20 cellular contexts compared by ENCODE assay signal in genomic region chr5:146862641-146863040, GRCh38. TPM values are rescaled to one million over a fixed set of nuclear protein-coding genes. Genes with fewer than 3 reads are reported as not detected.
DNase-seq lines count a peak whose midpoint lies in the region; ATAC-seq and TF ChIP-seq lines count a peak whose summit lies in the region.
"Had no signal": no experiment of that assay in that cellular context is flagged by ENCODE, and none has a peak within 500 bp of the region (broad histone marks: within the 10 kb centered on the region; RNA-seq: fewer than 3 reads in every experiment).

No MANE protein-coding gene starts in this region.

- TF ChIP-seq CTCF in PC-3 (conservative IDR thresholded peaks at IDR 0.05; ENCODE audit: low read depth, low read length), result no peak
- TF ChIP-seq CTCF in right lobe of liver (IDR thresholded peaks at IDR 0.05), result no peak

- H3K27me3 Mint-ChIP-seq in central memory CD8-positive, alpha-beta T cell, result no peaks in the 10 kb centered on the region
- H3K27me3 Mint-ChIP-seq in activated CD4-positive, alpha-beta T cell treated with anti-CD3 and anti-CD28 coated beads, Interleukin-2, amount 10 ng/mL, durations not matched to agents 7 days and 5 days, result no peaks in the 10 kb centered on the region
- H3K27me3 Mint-ChIP-seq in activated T-cell treated with anti-CD3 and anti-CD28 coated beads, Interleukin-2, amount 50 U/mL, for 4 hours (ENCODE audit: low read depth), result no peaks in the 10 kb centered on the region
- H3K27me3 Mint-ChIP-seq: CD4-positive, CD25-positive, alpha-beta regulatory T cell; CD8-positive, alpha-beta memory T cell; IgD-negative memory B cell had no signal

- peaks cover 30% of the 10 kb centered on the region for H3K4me1 Mint-ChIP-seq in central memory CD8-positive, alpha-beta T cell
- H3K4me1 Mint-ChIP-seq in activated CD4-positive, alpha-beta T cell treated with anti-CD3 and anti-CD28 coated beads, Interleukin-2, amount 10 ng/mL, durations not matched to agents 7 days and 5 days, result no peaks in the 10 kb centered on the region
- H3K4me1 Mint-ChIP-seq in activated T-cell treated with anti-CD3 and anti-CD28 coated beads, Interleukin-2, amount 50 U/mL, for 4 hours (ENCODE audit: low read depth), result peaks cover 5% of the 10 kb centered on the region
- H3K4me1 Mint-ChIP-seq: IgD-negative memory B cell had no signal

- intact Hi-C loops in PC-3 (cut with micrococcal nuclease), result no loop called here
- intact Hi-C loops in right lobe of liver (cut with DNase I), result no loop called here

- no TSS peak for BruUV-seq in PC-3 (replicated peaks; lab: Mats Ljungman, UMichigan)

- H3F3A ChIP-seq in PC-3 (ENCODE audit: low read length, unreplicated experiment), result no peaks in the 10 kb centered on the region

- DNase-seq in PC-3 (peak; percentile 17), renal cortical epithelial cell (ENCODE audit: low read depth) (peak; percentile 9), right lobe of liver (no peak)
- DNase-seq in central memory CD8-positive, alpha-beta T cell (ENCODE audit: low spot score in 2 of 2), result no peak
- no peak for DNase-seq in activated CD4-positive, alpha-beta T cell treated with anti-CD3 and anti-CD28 coated beads, Interleukin-2, amount 10 ng/mL, durations not matched to agents 7 days and 5 days
- no peak for DNase-seq in activated T-cell treated with anti-CD3 and anti-CD28 coated beads, Interleukin-2, amount 50 U/mL, for 4 hours
- DNase-seq: ACHN; BE2C; C1 segment of cervical spinal cord; CD4-positive, CD25-positive, alpha-beta regulatory T cell; CD8-positive, alpha-beta memory T cell; COR-L47; DMS 273 treated with DMSO at 0.1 percent for 48 hours; DMS79; GF-D8; GOT3 had no signal

- peak overlapping the region; percentile 44 for H3K27ac Mint-ChIP-seq in central memory CD8-positive, alpha-beta T cell (ENCODE audit: low read depth)
- H3K27ac Mint-ChIP-seq in activated CD4-positive, alpha-beta T cell treated with anti-CD3 and anti-CD28 coated beads, Interleukin-2, amount 10 ng/mL, durations not matched to agents 7 days and 5 days, result no peak overlapping the region
- H3K27ac Mint-ChIP-seq: IgD-negative memory B cell had no signal

- H3K9me3 ChIP-seq in PC-3 (ENCODE audit: low read length) (no peaks in the 10 kb centered on the region), right lobe of liver (no peaks in the 10 kb centered on the region)
- H3K9me3 ChIP-seq: BE2C, HAP-1 had no signal

- no peaks in the 10 kb centered on the region for H3K9me2 ChIP-seq in PC-3 (replicated peaks; ENCODE audit: low read length)

- H3K27ac ChIP-seq in PC-3 (ENCODE audit: low read length) (no peak overlapping the region), right lobe of liver (no peak overlapping the region)

- no peaks in the 10 kb centered on the region for H3K79me2 ChIP-seq in PC-3 (ENCODE audit: low read length)

- POLR2A ChIA-PET in PC-3 (lab: Charles Lee; ENCODE audit: unreplicated experiment), result no interaction called here
- POLR2A ChIA-PET in activated CD4-positive, alpha-beta T cell treated with anti-CD3 and anti-CD28 coated beads, Interleukin-2, amount 10 ng/mL, durations not matched to agents 7 days and 5 days (lab: Charles Lee), result no interaction called here

- ATAC-seq in PC-3 (no peak), right lobe of liver (no peak)
- no peak for ATAC-seq in central memory CD8-positive, alpha-beta T cell (replicated peaks; ENCODE audit: extremely low read depth, poor library complexity, severe bottlenecking)
- ATAC-seq in activated T-cell treated with anti-CD3 and anti-CD28 coated beads, Interleukin-2, amount 50 U/mL, for 4 hours, result no peak
- ATAC-seq: GM12878, HepG2 had no signal

- H3K4me3 ChIP-seq in PC-3 (ENCODE audit: low read length) (no peak overlapping the region), right lobe of liver (no peak overlapping the region)
- H3K4me3 ChIP-seq: GM12878, HAP-1 had no signal

- H3K36me3 ChIP-seq in PC-3 (ENCODE audit: low read depth, low read length) (no peaks in the 10 kb centered on the region), right lobe of liver (no peaks in the 10 kb centered on the region)
- H3K36me3 ChIP-seq: BE2C, HAP-1 had no signal

- no peak for TF ChIP-seq POLR2A in right lobe of liver (IDR thresholded peaks at IDR 0.05)

- CTCF ChIA-PET in PC-3 (lab: Charles Lee), result no interaction called here
- CTCF ChIA-PET in activated CD4-positive, alpha-beta T cell treated with anti-CD3 and anti-CD28 coated beads, Interleukin-2, amount 10 ng/mL, durations not matched to agents 7 days and 5 days (lab: Charles Lee), result interaction anchor here (0.6 kb wide), 2 partner anchors 52 to 258 kb away, joined by 3 read pairs; no protein-coding TSS in a partner anchor

- no peak overlapping the region for H2AFZ ChIP-seq in PC-3 (ENCODE audit: low read length)

- H3K4me2 ChIP-seq in PC-3 (ENCODE audit: low read length), result no peak overlapping the region

- H3K9ac ChIP-seq in PC-3 (ENCODE audit: low read length), result no peak overlapping the region

- no peak overlapping the region for H3K4me3 Mint-ChIP-seq in central memory CD8-positive, alpha-beta T cell
- no peak overlapping the region for H3K4me3 Mint-ChIP-seq in activated CD4-positive, alpha-beta T cell treated with anti-CD3 and anti-CD28 coated beads, Interleukin-2, amount 10 ng/mL, durations not matched to agents 7 days and 5 days
- no peak overlapping the region for H3K4me3 Mint-ChIP-seq in activated T-cell treated with anti-CD3 and anti-CD28 coated beads, Interleukin-2, amount 50 U/mL, for 4 hours
- H3K4me3 Mint-ChIP-seq: CD4-positive, CD25-positive, alpha-beta regulatory T cell; CD8-positive, alpha-beta memory T cell; IgD-negative memory B cell had no signal

- H3K9me3 Mint-ChIP-seq in central memory CD8-positive, alpha-beta T cell, result no peaks in the 10 kb centered on the region
- H3K9me3 Mint-ChIP-seq in activated CD4-positive, alpha-beta T cell treated with anti-CD3 and anti-CD28 coated beads, Interleukin-2, amount 10 ng/mL, durations not matched to agents 7 days and 5 days, result no peaks in the 10 kb centered on the region
- no peaks in the 10 kb centered on the region for H3K9me3 Mint-ChIP-seq in activated T-cell treated with anti-CD3 and anti-CD28 coated beads, Interleukin-2, amount 50 U/mL, for 4 hours
- H3K9me3 Mint-ChIP-seq: CD8-positive, alpha-beta memory T cell had no signal

- no peaks in the 10 kb centered on the region for H4K20me1 ChIP-seq in PC-3 (ENCODE audit: low read length)

- peaks cover 17% of the 10 kb centered on the region for H3K36me3 Mint-ChIP-seq in central memory CD8-positive, alpha-beta T cell (ENCODE audit: insufficient read depth)
- no peaks in the 10 kb centered on the region for H3K36me3 Mint-ChIP-seq in activated CD4-positive, alpha-beta T cell treated with anti-CD3 and anti-CD28 coated beads, Interleukin-2, amount 10 ng/mL, durations not matched to agents 7 days and 5 days (ENCODE audit: low read depth)
- H3K36me3 Mint-ChIP-seq in activated T-cell treated with anti-CD3 and anti-CD28 coated beads, Interleukin-2, amount 50 U/mL, for 4 hours (ENCODE audit: insufficient read depth), result peaks cover 3% of the 10 kb centered on the region
- H3K36me3 Mint-ChIP-seq: CD4-positive, CD25-positive, alpha-beta regulatory T cell; IgD-negative memory B cell had no signal

- H3K4me1 ChIP-seq in PC-3 (ENCODE audit: insufficient read depth, low read length), result no peaks in the 10 kb centered on the region; the same call in 1 of the 2 replicates
- H3K4me1 ChIP-seq in right lobe of liver, result no peaks in the 10 kb centered on the region
- H3K4me1 ChIP-seq: BE2C had no signal

- no peaks in the 10 kb centered on the region for H3K27me3 ChIP-seq in PC-3 (ENCODE audit: low read length)
- H3K27me3 ChIP-seq in right lobe of liver, result no peaks in the 10 kb centered on the region
- H3K27me3 ChIP-seq: BE2C had no signal

- 50% methylated on average over 1 of the region's 1 CpG for WGBS in right lobe of liver (ENCODE audit: insufficient coverage, low coverage, low lambda C conversion rate, missing lambda C conversion rate)

RNA-seq across cellular contexts. Expression of gene PPP2R2B, which starts 15.9 kb away (rescaled TPM):
- total RNA-seq in PC-3 (2014; rRNA removed) (2.4 TPM in 1 of 2 replicates, not detected in the other), renal cortical epithelial cell (0.25 and 1.2 TPM in 2 replicates), right lobe of liver (under 1 TPM; 0.15 to 0.77 (median 0.27) TPM)
- 1 to 10 TPM; 1.8 TPM for total RNA-seq in activated CD4-positive, alpha-beta T cell treated with anti-CD3 and anti-CD28 coated beads, Interleukin-2, amount 10 ng/mL, durations not matched to agents 7 days and 5 days
- total RNA-seq in activated T-cell treated with anti-CD3 and anti-CD28 coated beads, Interleukin-2, amount 50 U/mL, for 4 hours, result 1 to 10 TPM in 1 of 3 donors, under 1 TPM in 2; 0.30 to 1.3 (median 0.84) TPM
- total RNA-seq: GM12878, HepG2 had no signal

Comparison
In these comparisons a context has a peak if more than half of its experiments do, and no peak if none do; other contexts are left out.
1. DNase-seq: peak in PC-3 (single experiment) and renal cortical epithelial cell (single experiment); none in central memory CD8-positive, alpha-beta T cell (0 of 2), right lobe of liver (0 of 3), activated CD4-positive, alpha-beta T cell treated with anti-CD3 and anti-CD28 coated beads, Interleukin-2, amount 10 ng/mL, durations not matched to agents 7 days and 5 days (single experiment) and activated T-cell treated with anti-CD3 and anti-CD28 coated beads, Interleukin-2, amount 50 U/mL, for 4 hours (single experiment).